In the genomic region with DNA sequence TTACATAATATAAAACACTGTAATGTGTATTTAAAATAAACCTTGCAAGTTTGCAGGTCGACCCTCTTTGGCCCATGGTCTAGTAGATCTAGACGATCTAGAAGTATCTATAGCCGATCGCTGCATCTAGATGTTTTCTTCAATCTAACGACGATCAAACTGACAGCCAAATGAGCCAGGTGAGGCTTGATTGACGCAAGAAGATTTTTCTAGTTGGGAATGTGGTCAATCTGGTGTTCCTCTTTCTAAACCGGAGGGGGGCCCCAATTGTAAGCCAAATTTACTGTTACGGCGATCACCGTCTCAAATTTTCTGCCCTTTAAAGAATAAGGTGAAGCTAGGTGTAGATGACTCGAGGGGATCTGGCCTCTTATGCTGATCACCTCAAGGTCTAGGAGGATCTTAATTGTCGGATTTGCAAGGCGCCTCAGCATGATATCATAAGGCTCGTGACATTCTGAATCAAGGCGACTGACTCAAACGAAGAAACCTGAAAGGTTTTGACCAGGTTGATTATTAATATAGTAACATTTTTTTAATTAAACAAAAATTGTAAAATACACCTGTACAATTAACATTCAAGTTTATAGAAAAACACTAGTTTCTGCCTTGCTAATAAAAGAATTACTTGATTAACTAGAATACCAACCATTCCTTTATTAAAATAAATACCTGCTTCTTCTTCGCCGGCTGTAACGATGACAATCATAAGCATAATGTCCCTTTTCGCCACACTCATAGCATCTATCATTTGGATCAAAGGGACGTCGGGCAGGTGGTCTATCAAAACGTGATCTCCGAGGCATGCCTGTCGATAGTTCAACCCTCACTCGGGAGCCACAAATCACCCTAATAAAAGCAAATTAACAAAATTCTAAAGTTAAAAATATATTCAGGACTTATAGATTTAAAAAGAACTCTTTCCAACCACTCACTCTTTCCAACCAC, we compare ENCODE assay signal across 9 cellular contexts. TPM values are rescaled to one million over a fixed set of nuclear protein-coding genes. Genes with fewer than 3 reads are reported as not detected.
DNase-seq lines count a peak whose midpoint lies in the region; ATAC-seq and TF ChIP-seq lines count a peak whose summit lies in the region.
"Had no signal": no experiment of that assay in that cellular context is flagged by ENCODE, and none has a peak within 500 bp of the region (broad histone marks: within the 10 kb centered on the region; RNA-seq: fewer than 3 reads in every experiment).

No MANE protein-coding gene starts in this region.

- intact Hi-C loops in mammary epithelial cell (cut with micrococcal nuclease), result no loop called here
- intact Hi-C loops in posterior vena cava (cut with DNase I), result no loop called here

- dilution Hi-C loops in mammary epithelial cell (cut with HindIII; ENCODE audit: low sequenced_read_pairs), result no loop called here

- TF ChIP-seq CTCF in AG09309 (IDR thresholded peaks at IDR 0.05; ENCODE audit: control insufficient read depth, insufficient read depth, low read depth, low read length, missing control alignments) (no peak), mammary epithelial cell (conservative IDR thresholded peaks at IDR 0.05 in 1 of 2, IDR thresholded peaks at IDR 0.05 in 1 of 2; ENCODE audit: extremely low read depth in 1 of 2, insufficient read depth in 1 of 2, low read depth in 1 of 2, low read length in 2 of 2) (no peak)

- peaks cover 22% of the 10 kb centered on the region for H4K20me1 ChIP-seq in mammary epithelial cell (ENCODE audit: insufficient read depth, low read length)

- H3K9ac ChIP-seq in HUES6 (ENCODE audit: low read length) (peak overlapping the region; percentile 100), mammary epithelial cell (ENCODE audit: insufficient read depth, low read length) (peak overlapping the region; percentile 94)

- H3K4me3 ChIP-seq in AG09309 (ENCODE audit: control insufficient read depth, low read depth, low read length), result peak overlapping the region; percentile 88
- peak overlapping the region; percentile 99 for H3K4me3 ChIP-seq in HUES6 (ENCODE audit: low read depth, low read length)
- peak overlapping the region; percentile 70 to 91 (median 89) for H3K4me3 ChIP-seq in mammary epithelial cell (replicated peaks in 1 of 3; ENCODE audit: insufficient read depth in 1 of 3, low read depth in 2 of 3, low read length in 3 of 3)
- peak overlapping the region; percentile 84 to 97 for H3K4me3 ChIP-seq in muscle layer of duodenum (ENCODE audit: low read depth in 1 of 2, low read length in 2 of 2)

- DNase-seq in AG09309 (ENCODE audit: low read depth) (no peak), mammary epithelial cell (no peak), posterior vena cava (ENCODE audit: low spot score) (no peak), DMS153 treated with DMSO at 0.1 percent for 48 hours (lab: John Stamatoyannopoulos, UW; ENCODE audit: unreplicated experiment) (no peak)
- DNase-seq: activated CD4-positive, alpha-beta T cell treated with anti-CD3 and anti-CD28 coated beads, Interleukin-2, amount 50 U/mL, for 1 hour had no signal

- CTCF ChIA-PET in mammary epithelial cell (lab: Charles Lee; ENCODE audit: low non-redundant PET), result no interaction called here

- H2AFZ ChIP-seq in mammary epithelial cell (ENCODE audit: low read depth, low read length), result no peak overlapping the region

- H3K4me1 ChIP-seq in HUES6 (ENCODE audit: control insufficient read depth, insufficient read depth, low read length) (peaks cover 18% of the 10 kb centered on the region), mammary epithelial cell (ENCODE audit: insufficient read depth, low read length) (peaks cover 19% of the 10 kb centered on the region), muscle layer of duodenum (ENCODE audit: control insufficient read depth in 1 of 2, insufficient read depth in 2 of 2, low read length in 2 of 2) (peaks cover 12 to 52% of the 10 kb centered on the region in 2 donors)

- peak overlapping the region; percentile 90 for H3K4me2 ChIP-seq in mammary epithelial cell (ENCODE audit: insufficient read depth, low read depth, low read length)

- no peaks in the 10 kb centered on the region for H3K9me3 ChIP-seq in HUES6 (ENCODE audit: control insufficient read depth, insufficient read depth, low read depth, low read length)
- no peaks in the 10 kb centered on the region for H3K9me3 ChIP-seq in mammary epithelial cell (replicated peaks; ENCODE audit: insufficient read depth, low read length)
- no peaks in the 10 kb centered on the region for H3K9me3 ChIP-seq in muscle layer of duodenum (ENCODE audit: control insufficient read depth in 1 of 2, low read length in 2 of 2)

- H3K36me3 ChIP-seq in HUES6 (ENCODE audit: control insufficient read depth, insufficient read depth, low read length) (peaks cover 64% of the 10 kb centered on the region), mammary epithelial cell (ENCODE audit: insufficient read depth, low read length) (peaks cover 57% of the 10 kb centered on the region), muscle layer of duodenum (ENCODE audit: control insufficient read depth in 1 of 2, insufficient read depth in 2 of 2, low read length in 2 of 2) (peaks cover 47 to 48% of the 10 kb centered on the region in 2 donors)

- peaks cover 70% of the 10 kb centered on the region for H3K79me2 ChIP-seq in mammary epithelial cell (ENCODE audit: insufficient read depth, low read length)

- in situ Hi-C loops in mammary epithelial cell (cut with MboI; ENCODE audit: low sequenced_read_pairs in 2 of 2), result loop anchor here in 1 of 2 donors (10.0 kb wide), 1 partner anchor 434 kb away; no protein-coding TSS in a partner anchor

- BruUV-seq in mammary epithelial cell (replicated peaks; lab: Mats Ljungman, UMichigan), result no TSS peak

- 50% methylated on average over 27 of the region's 27 CpGs for WGBS in mammary epithelial cell (ENCODE audit: low coverage, missing lambda C conversion rate)

- no peak for ATAC-seq in GM19452 (IDR thresholded peaks at IDR 0.05; ENCODE audit: unreplicated experiment)
- no peak for ATAC-seq in HG03432 (IDR thresholded peaks at IDR 0.05; ENCODE audit: unreplicated experiment)

- H3K27me3 ChIP-seq in HUES6 (ENCODE audit: control insufficient read depth, insufficient read depth, low read length), result no peaks in the 10 kb centered on the region
- H3K27me3 ChIP-seq in mammary epithelial cell (ENCODE audit: insufficient read depth, low read length), result no peaks in the 10 kb centered on the region
- H3K27me3 ChIP-seq in muscle layer of duodenum (ENCODE audit: low read depth, low read length), result no peaks in the 10 kb centered on the region

- H3K27ac ChIP-seq in HUES6 (ENCODE audit: low read depth, low read length), result no peak overlapping the region
- H3K27ac ChIP-seq in mammary epithelial cell (ENCODE audit: insufficient read depth, low read depth, low read length), result peak overlapping the region; percentile 90
- peak overlapping the region; percentile 99 for H3K27ac ChIP-seq in muscle layer of duodenum (ENCODE audit: low read length)

RNA-seq across cellular contexts. Expression of a gene that starts 2.0 kb away (rescaled TPM):
- 100 to 1,000 TPM in 1 of 2 donors, 10 to 100 TPM in 1; 72.7 to 183 TPM for total RNA-seq in mammary epithelial cell
- polyA plus RNA-seq in mammary epithelial cell, result 225 TPM
- polyA minus RNA-seq in mammary epithelial cell, result 168 TPM
- 100 to 1,000 TPM in 1 of 2 donors, 10 to 100 TPM in 1; 95.3 to 103 TPM for total RNA-seq in posterior vena cava

RNA-seq across cellular contexts. Expression of a gene that starts 28.9 kb away (rescaled TPM):
- total RNA-seq in mammary epithelial cell, result 10 to 100 TPM in 1 of 2 donors, 1 to 10 TPM in 1; 5.8 to 15.1 TPM
- polyA plus RNA-seq in mammary epithelial cell, result 11.0 TPM
- 3.0 TPM for polyA minus RNA-seq in mammary epithelial cell
- total RNA-seq in posterior vena cava, result 1 to 10 TPM; 9.0 to 9.3 TPM
